25 cellular contexts compared by ENCODE assay signal in genomic region chr17:75439287-75439686, GRCh38.
"Had no signal": no experiment of that assay in that cellular context is flagged by ENCODE, and none has a peak within 500 bp of the region (broad histone marks: within the 10 kb centered on the region; RNA-seq: fewer than 3 reads in every experiment).

No MANE protein-coding gene starts in this region.

- H2AFZ ChIP-seq: hepatocyte had no signal

- DNase-seq: effector CD8-positive, alpha-beta T cell; endodermal cell; heart left ventricle; left cardiac atrium; left lung; mesendoderm; naive thymus-derived CD8-positive, alpha-beta T cell; nephron progenitor cell; nucleus accumbens; ovary; psoas muscle; right cardiac atrium; sigmoid colon; stimulated activated CD4-positive, alpha-beta T cell treated with anti-CD3 and anti-CD28 coated beads, Interleukin-2, amount 100 ng/mL, for 24 hours; stimulated activated CD4-positive, alpha-beta T cell treated with anti-CD3 and anti-CD28 coated beads, Interleukin-4, amount 100 ng/mL, for 24 hours; stimulated activated naive CD4-positive, alpha-beta T cell treated with Interleukin-2 at 50 U/mL for 16 hours; stomach; thyroid gland; trophoblast cell had no signal

- H3K9me3 ChIP-seq: esophagus muscularis mucosa, gastroesophageal sphincter, heart left ventricle, left lung, ovary, psoas muscle, sigmoid colon, stomach, thyroid gland, vagina had no signal

- H3K27me3 ChIP-seq: esophagus muscularis mucosa, gastroesophageal sphincter, heart left ventricle, hepatocyte, left lung, ovary, sigmoid colon, stomach, thyroid gland, vagina had no signal

- H3K4me2 ChIP-seq: hepatocyte had no signal

- H3K79me2 ChIP-seq: hepatocyte had no signal

- H3K4me3 ChIP-seq: esophagus muscularis mucosa, gastroesophageal sphincter, heart left ventricle, hepatocyte, left lung, ovary, psoas muscle, sigmoid colon, stomach, thyroid gland, vagina had no signal

- ATAC-seq: foreskin keratinocyte; gastroesophageal sphincter; heart left ventricle; left cardiac atrium; left lung; naive thymus-derived CD8-positive, alpha-beta T cell; psoas muscle; right cardiac atrium; stimulated activated effector memory CD8-positive, alpha-beta T cell treated with anti-CD3 and anti-CD28 coated beads, Interleukin-12 subunit alpha, Interleukin-12 subunit beta, amount 100 ng/mL, for 72 hours had no signal

- H3K36me3 ChIP-seq: esophagus muscularis mucosa, gastroesophageal sphincter, heart left ventricle, left lung, ovary, sigmoid colon, stomach, thyroid gland, vagina had no signal

- H3K27ac ChIP-seq: esophagus muscularis mucosa, foreskin keratinocyte, gastroesophageal sphincter, hepatocyte, left lung, ovary, psoas muscle, sigmoid colon, stomach, vagina had no signal
